Comparison of ENCODE assay signal across 8 cellular contexts in the genomic region with DNA sequence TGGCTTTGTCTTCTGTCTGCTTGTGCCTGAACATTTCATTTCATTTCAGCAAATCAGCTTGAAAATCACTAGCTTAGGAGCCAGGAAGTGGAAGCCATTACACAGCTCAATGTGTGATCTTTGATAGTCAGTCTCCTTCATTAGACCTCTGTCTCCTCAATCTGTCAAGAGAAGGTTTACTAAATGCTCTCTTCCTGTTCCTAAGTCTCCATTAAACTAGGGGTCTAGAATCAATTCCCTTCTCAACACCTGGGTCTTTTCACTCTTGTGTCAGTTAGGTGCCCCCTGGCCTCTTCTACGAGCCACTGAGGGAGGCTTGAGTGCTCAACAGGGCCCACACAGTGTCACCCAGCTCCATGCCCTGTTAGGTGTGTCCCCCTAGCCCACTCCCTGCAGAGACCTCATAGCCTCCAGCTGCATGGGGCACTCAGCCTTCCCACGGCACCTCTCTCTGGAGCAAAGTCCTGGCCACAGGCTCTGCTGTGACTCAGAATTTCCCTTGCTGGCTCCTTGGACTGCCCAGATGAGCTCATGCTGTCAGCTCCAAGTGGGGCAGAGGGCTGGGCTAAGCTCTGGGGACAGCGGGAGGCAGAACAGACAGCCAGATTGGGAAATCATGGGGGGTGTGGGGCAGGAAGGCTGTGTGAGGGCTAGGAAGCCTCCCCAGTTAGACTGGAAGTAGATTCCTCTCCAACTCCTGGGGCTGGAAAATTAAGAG.
DNase-seq lines count a peak whose midpoint lies in the region; ATAC-seq, FAIRE-seq and TF ChIP-seq lines count a peak whose summit lies in the region.

No MANE protein-coding gene starts in this region.

- peaks cover 75% of the 10 kb centered on the region for H3K4me1 ChIP-seq in astrocyte (ENCODE audit: insufficient read depth, low read length)
- peaks cover 38% of the 10 kb centered on the region for H3K4me1 ChIP-seq in hepatocyte (ENCODE audit: insufficient read depth)

- no peaks in the 10 kb centered on the region for H3K27me3 Mint-ChIP-seq in astrocyte (ENCODE audit: low read depth, unreplicated experiment)

- H4K20me1 ChIP-seq in astrocyte (ENCODE audit: insufficient read depth, low read length) (peaks cover 9% of the 10 kb centered on the region), hepatocyte (ENCODE audit: insufficient read depth, poor library complexity, severe bottlenecking) (no peaks in the 10 kb centered on the region)

- H3K27ac ChIP-seq in astrocyte (ENCODE audit: low read depth, low read length): peak overlapping the region; percentile 98
- H3K27ac ChIP-seq in hepatocyte: peak overlapping the region; percentile 87
- H3K27ac ChIP-seq in skin epidermis: peak overlapping the region in 20 of 21 experiments; percentile 58 to 91 (median 79)

- peaks cover 63% of the 10 kb centered on the region for H3K4me1 Mint-ChIP-seq in astrocyte (ENCODE audit: low read depth, unreplicated experiment)

- H3K36me3 Mint-ChIP-seq in astrocyte (ENCODE audit: low read depth, unreplicated experiment): peaks cover 4% of the 10 kb centered on the region

- 29% methylated on average over 3 of the region's 3 CpGs for WGBS in hepatocyte (ENCODE audit: low lambda C conversion rate, missing lambda C conversion rate)

- no peaks in the 10 kb centered on the region for H3K9me3 ChIP-seq in astrocyte (ENCODE audit: insufficient read depth, low read depth, low read length)
- H3K9me3 ChIP-seq in hepatocyte (ENCODE audit: low read depth): no peaks in the 10 kb centered on the region

- peak; percentile 4 for DNase-seq in stimulated activated CD4-positive, alpha-beta T cell treated with anti-CD3 and anti-CD28 coated beads, Interleukin-1b, Interleukin-23, amount 100 ng/mL, for 48 hours
- DNase-seq in stimulated activated CD4-positive, alpha-beta T cell treated with anti-CD3 and anti-CD28 coated beads, Interleukin-2, amount 100 ng/mL, for 24 hours: no peak
- DNase-seq in astrocyte (ENCODE audit: low read depth) (peak; percentile 98), hepatocyte (ENCODE audit: low spot score) (peak; percentile 95), NCI-H1417 (lab: John Stamatoyannopoulos, UW) (no peak)

- H3K4me3 Mint-ChIP-seq in astrocyte (ENCODE audit: unreplicated experiment): peak overlapping the region; percentile 77

- H3K4me2 ChIP-seq in astrocyte (ENCODE audit: low read length): peak overlapping the region; percentile 58
- no peak overlapping the region for H3K4me2 ChIP-seq in hepatocyte

- H3K9ac ChIP-seq in astrocyte (ENCODE audit: low read length): peak overlapping the region; percentile 78

- TF ChIP-seq CTCF in astrocyte (IDR thresholded peaks at IDR 0.05; ENCODE audit: insufficient read depth, low read depth, low read length) (no peak), hepatocyte (IDR thresholded peaks at IDR 0.05; ENCODE audit: poor library complexity) (no peak)

- peak; percentile 66 for FAIRE-seq in astrocyte (lab: Jason Lieb, UNC)

- peak overlapping the region; percentile 100 for H3K27ac Mint-ChIP-seq in astrocyte (ENCODE audit: unreplicated experiment)

- H3K4me3 ChIP-seq in astrocyte (ENCODE audit: insufficient read depth, low read depth, low read length): peak overlapping the region; percentile 26
- no peak overlapping the region for H3K4me3 ChIP-seq in hepatocyte
- no peak overlapping the region for H3K4me3 ChIP-seq in skin epidermis

- no peaks in the 10 kb centered on the region for H3K9me3 Mint-ChIP-seq in astrocyte (ENCODE audit: unreplicated experiment)

- H3K79me2 ChIP-seq in astrocyte (ENCODE audit: insufficient read depth, low read length) (peaks cover 75% of the 10 kb centered on the region), hepatocyte (no peaks in the 10 kb centered on the region)

- ATAC-seq in HG03095 (IDR thresholded peaks at IDR 0.05; ENCODE audit: unreplicated experiment): no peak
- no peak for ATAC-seq in GM21825 (IDR thresholded peaks at IDR 0.05; ENCODE audit: unreplicated experiment)

- no peaks in the 10 kb centered on the region for H3K27me3 ChIP-seq in astrocyte (ENCODE audit: insufficient read depth, low read length)
- no peaks in the 10 kb centered on the region for H3K27me3 ChIP-seq in hepatocyte

- no peaks in the 10 kb centered on the region for H3K9me2 ChIP-seq in hepatocyte (replicated peaks; ENCODE audit: insufficient read depth)

- H2AFZ ChIP-seq in astrocyte (ENCODE audit: low read depth, low read length) (no peak overlapping the region), hepatocyte (no peak overlapping the region)

- H3K36me3 ChIP-seq in astrocyte (ENCODE audit: insufficient read depth, low read length) (peaks cover 18% of the 10 kb centered on the region), hepatocyte (replicated peaks; ENCODE audit: insufficient read depth, low read depth) (no peaks in the 10 kb centered on the region)

Comparison
In these comparisons a context has a peak if more than half of its experiments do, and no peak if none do; other contexts are left out.
1. DNase-seq: peak in stimulated activated CD4-positive, alpha-beta T cell treated with anti-CD3 and anti-CD28 coated beads, Interleukin-1b, Interleukin-23, amount 100 ng/mL, for 48 hours (single experiment), astrocyte (single experiment) and hepatocyte (single experiment); none in stimulated activated CD4-positive, alpha-beta T cell treated with anti-CD3 and anti-CD28 coated beads, Interleukin-2, amount 100 ng/mL, for 24 hours (0 of 2) and NCI-H1417 (0 of 3).
2. Peak in every context shown above with its lines, with median percentiles within 50 percentile points of each other: H3K27ac ChIP-seq.